16 cellular contexts compared by ENCODE assay signal in the genomic region with DNA sequence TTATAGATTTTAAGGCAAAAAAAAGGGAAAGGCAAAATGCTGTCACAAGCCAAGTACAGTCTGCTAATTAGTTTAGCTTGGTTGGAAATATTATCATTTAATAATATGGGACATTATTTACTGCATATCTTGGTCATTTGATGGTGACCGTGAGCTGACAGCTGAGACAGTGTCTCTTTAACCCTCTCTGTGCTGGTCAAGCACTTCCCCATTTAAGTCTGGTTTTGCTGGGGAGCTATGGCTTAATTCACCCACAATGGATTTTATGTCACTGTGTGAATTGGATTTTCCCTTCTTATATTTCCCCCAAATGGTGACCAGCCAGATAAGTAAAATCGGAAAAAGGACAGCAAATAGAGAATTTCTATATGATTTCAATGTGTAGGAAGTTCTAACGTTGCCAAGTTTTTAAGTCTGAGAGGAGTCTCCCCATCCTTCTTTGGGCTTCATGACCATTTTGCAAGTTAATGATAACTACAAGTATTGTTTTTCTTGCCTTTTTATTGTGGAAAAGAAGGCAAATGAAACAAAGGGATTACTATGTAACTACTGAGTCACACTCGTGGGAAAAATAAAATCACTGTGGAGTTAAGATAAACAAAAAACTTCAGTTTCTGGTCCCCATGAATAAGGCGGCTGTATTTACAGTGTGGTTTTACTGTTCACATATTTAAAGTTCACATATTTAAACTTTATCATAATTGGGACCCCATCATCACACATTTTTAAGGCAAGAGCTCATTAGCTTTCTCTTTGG.
DNase-seq lines count a peak whose midpoint lies in the region; ATAC-seq and TF ChIP-seq lines count a peak whose summit lies in the region.
"Had no signal": no experiment of that assay in that cellular context is flagged by ENCODE, and none has a peak within 500 bp of the region (broad histone marks: within the 10 kb centered on the region; RNA-seq: fewer than 3 reads in every experiment).

No MANE protein-coding gene starts in this region.

- H3K4me3 ChIP-seq in tibial nerve (no peak overlapping the region), OCI-LY7 (ENCODE audit: low read depth, low read length, poor library complexity, severe bottlenecking) (no peak overlapping the region)
- H3K4me3 ChIP-seq: Peyer's patch had no signal

- in situ Hi-C loops in SK-MEL-5 (cut with HindIII; ENCODE audit: low pct_unique_long_range_greater_than_20kb, low sequenced_read_pairs) = no loop called here

- no peaks in the 10 kb centered on the region for H3K36me3 ChIP-seq in tibial nerve
- no peaks in the 10 kb centered on the region for H3K36me3 ChIP-seq in OCI-LY7 (ENCODE audit: insufficient read depth, low read length)
- H3K36me3 ChIP-seq: Peyer's patch had no signal

- no peaks in the 10 kb centered on the region for H3K27me3 ChIP-seq in tibial nerve
- H3K27me3 ChIP-seq: Peyer's patch had no signal

- H2AFZ ChIP-seq in OCI-LY7 (ENCODE audit: low read length) = no peak overlapping the region

- H3K9me2 ChIP-seq in OCI-LY7 (ENCODE audit: insufficient read depth, low read length) = no peaks in the 10 kb centered on the region

- no peaks in the 10 kb centered on the region for H3K79me2 ChIP-seq in OCI-LY7 (ENCODE audit: insufficient read depth, low read depth, low read length)

- no peak for ATAC-seq in HG03342 (IDR thresholded peaks at IDR 0.05; ENCODE audit: unreplicated experiment)
- ATAC-seq: SK-N-SH treated with all-trans-retinoic acid at 6 μM for 48 hours had no signal

- intact Hi-C loops in OCI-LY7 (cut with micrococcal nuclease; ENCODE audit: unreplicated experiment) = no loop called here

- H3K27ac ChIP-seq in tibial nerve = peak overlapping the region; percentile 23 to 85 (median 64)
- H3K27ac ChIP-seq in OCI-LY7 (ENCODE audit: low read depth, low read length, poor library complexity, severe bottlenecking) = no peak overlapping the region
- H3K27ac ChIP-seq: Peyer's patch had no signal

- DNase-seq in HT1080 (ENCODE audit: low read depth) (peak; percentile 21), SK-MEL-5 (ENCODE audit: low read depth, low spot score) (peak; percentile 8), glomerular visceral epithelial cell (ENCODE audit: extremely low spot score) (peak; percentile 4), tibial nerve (ENCODE audit: low spot score in 2 of 2) (no peak), OCI-LY7 (ENCODE audit: low spot score) (no peak), Kasumi-1 (lab: John Stamatoyannopoulos, UW) (no peak)
- no peak for DNase-seq in stimulated activated CD4-positive, alpha-beta T cell treated with anti-CD3 and anti-CD28 coated beads, Interleukin-2, amount 100 ng/mL, for 24 hours
- DNase-seq: Caco-2, NCI-H1048, NCI-H2081 treated with DMSO at 0.1 percent for 48 hours, NCI-H510A, Peyer's patch, Right ventricle myocardium superior, T-helper 1 cell had no signal

- no peaks in the 10 kb centered on the region; the same call in 1 of the 2 replicates for H4K20me1 ChIP-seq in OCI-LY7 (ENCODE audit: insufficient read depth, low read length)

- CTCF ChIA-PET in OCI-LY7 (lab: Charles Lee; ENCODE audit: unreplicated experiment) = no interaction called here

- H3K9me3 ChIP-seq in tibial nerve (no peaks in the 10 kb centered on the region), OCI-LY7 (ENCODE audit: low read length) (no peaks in the 10 kb centered on the region)
- H3K9me3 ChIP-seq: Caco-2, Peyer's patch had no signal

- TF ChIP-seq CTCF in tibial nerve (IDR thresholded peaks at IDR 0.05) (no peak), OCI-LY7 (conservative IDR thresholded peaks at IDR 0.05; ENCODE audit: low read length) (no peak)

- no TSS peak for BruUV-seq in OCI-LY7 (replicated peaks; lab: Mats Ljungman, UMichigan)

- 34 to 35% methylated on average over 5 of the region's 5 CpGs for WGBS in tibial nerve, 2 donors

- TF ChIP-seq POLR2A in tibial nerve (IDR thresholded peaks at IDR 0.05) = no peak

- no peak overlapping the region for H3K4me2 ChIP-seq in OCI-LY7 (ENCODE audit: low read length)

- H3K4me1 ChIP-seq in tibial nerve (peaks cover 0 to 28% (median 8%) of the 10 kb centered on the region in 4 donors), OCI-LY7 (ENCODE audit: insufficient read depth, low read length, poor library complexity, severe bottlenecking) (no peaks in the 10 kb centered on the region)
- H3K4me1 ChIP-seq: Caco-2, Peyer's patch had no signal

- no peak for TF ChIP-seq EP300 in tibial nerve (IDR thresholded peaks at IDR 0.05)

- POLR2A ChIA-PET in OCI-LY7 (lab: Charles Lee) = no interaction called here

Comparison
In these comparisons a context has a peak if more than half of its experiments do, and no peak if none do; other contexts are left out.
1. DNase-seq: peak in HT1080 (single experiment), SK-MEL-5 (single experiment) and glomerular visceral epithelial cell (single experiment); none in tibial nerve (0 of 2), stimulated activated CD4-positive, alpha-beta T cell treated with anti-CD3 and anti-CD28 coated beads, Interleukin-2, amount 100 ng/mL, for 24 hours (0 of 2), OCI-LY7 (single experiment) and Kasumi-1 (0 of 2).